In the genomic region with DNA sequence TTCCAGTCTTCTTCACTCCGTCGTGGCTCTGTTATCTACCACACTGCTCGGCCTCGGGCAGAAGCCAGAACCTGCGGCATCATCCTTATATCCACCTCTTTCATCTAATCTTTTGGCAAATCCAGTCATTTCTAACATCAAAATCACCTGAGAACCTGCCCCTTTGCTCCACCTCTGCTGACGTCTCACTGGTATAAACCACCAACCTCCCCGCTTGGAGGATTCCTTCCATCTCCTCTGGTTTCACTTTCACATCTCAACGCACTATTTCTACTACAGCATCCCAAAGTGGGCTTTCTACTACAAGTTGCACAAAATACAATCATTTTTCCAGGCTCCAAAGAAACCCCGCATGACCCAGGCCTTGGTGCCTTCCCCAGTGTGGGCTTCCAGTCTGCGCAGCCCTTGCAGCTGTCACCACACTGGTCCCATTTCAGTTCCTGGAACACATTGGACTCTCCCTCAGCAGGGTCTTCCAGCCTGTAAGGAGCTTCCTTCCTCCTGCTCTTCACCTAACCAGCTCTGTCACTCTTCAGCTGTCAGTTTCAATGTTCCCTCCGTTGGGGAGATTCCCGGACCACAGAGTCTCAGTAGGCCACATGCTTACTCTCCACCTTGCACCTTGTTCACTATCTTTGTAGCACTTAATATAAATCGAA, we compare ENCODE assay signal across 11 cellular contexts.
A peak's percentile ranks its signal among the peaks of the same experiment; 100 is the strongest.
DNase-seq lines count a peak whose midpoint lies in the region; ATAC-seq and TF ChIP-seq lines count a peak whose summit lies in the region.
"Had no signal": no experiment of that assay in that cellular context is flagged by ENCODE, and none has a peak within 500 bp of the region (broad histone marks: within the 10 kb centered on the region; RNA-seq: fewer than 3 reads in every experiment).

No MANE protein-coding gene starts in this region.

- H2AK5ac ChIP-seq in trophoblast cell (ENCODE audit: low read length), result no peak overlapping the region

- H3K4me1 ChIP-seq in spleen (peaks cover 0 to 76% (median 22%) of the 10 kb centered on the region in 6 donors), trophoblast cell (ENCODE audit: control insufficient read depth in 1 of 2, insufficient read depth in 2 of 2, low read length in 2 of 2) (peaks cover 0 to 4% of the 10 kb centered on the region in 2 experiments)
- H3K4me1 ChIP-seq: right lobe of liver had no signal

- no peak overlapping the region for H3K14ac ChIP-seq in trophoblast cell (ENCODE audit: low read length)

- H3K79me2 ChIP-seq in trophoblast cell (ENCODE audit: control insufficient read depth, insufficient read depth, low read length, poor library complexity), result no peaks in the 10 kb centered on the region

- H3K4me2 ChIP-seq in trophoblast cell (ENCODE audit: low read length), result no peak overlapping the region

- H3K27me3 ChIP-seq in spleen (replicated peaks in 1 of 7) (no peaks in the 10 kb centered on the region), trophoblast cell (ENCODE audit: insufficient read depth, low read length) (no peaks in the 10 kb centered on the region)
- H3K27me3 ChIP-seq: right lobe of liver had no signal

- H3K4me1 Mint-ChIP-seq in activated naive CD4-positive, alpha-beta T cell treated with anti-CD3 and anti-CD28 coated beads, Interleukin-2, amount 10 ng/mL, durations not matched to agents 7 days and 5 days, result peaks cover 47% of the 10 kb centered on the region

- ATAC-seq in GM18909 (IDR thresholded peaks at IDR 0.05; ENCODE audit: poor library complexity, unreplicated experiment) (peak; percentile 53), sciatic nerve (no peak)

- H3K36me3 Mint-ChIP-seq in activated naive CD4-positive, alpha-beta T cell treated with anti-CD3 and anti-CD28 coated beads, Interleukin-2, amount 10 ng/mL, durations not matched to agents 7 days and 5 days, result peaks cover 39% of the 10 kb centered on the region

- H3K4me3 ChIP-seq in WI38 (ENCODE audit: low read depth, low read length) (peak overlapping the region; percentile 41), spleen (peak overlapping the region in 1 of 8 donors; percentile 40), trophoblast cell (ENCODE audit: low read depth, low read length) (no peak overlapping the region)
- H3K4me3 ChIP-seq: right lobe of liver had no signal

- TF ChIP-seq POLR2A in spleen (IDR thresholded peaks at IDR 0.05), result no peak

- no peak overlapping the region for H2BK12ac ChIP-seq in trophoblast cell (ENCODE audit: low read length)

- peaks cover 0 to 20% (median 0%) of the 10 kb centered on the region in 6 donors for H3K36me3 ChIP-seq in spleen
- no peaks in the 10 kb centered on the region for H3K36me3 ChIP-seq in trophoblast cell (ENCODE audit: control insufficient read depth in 1 of 2, insufficient read depth in 2 of 2, low read length in 2 of 2)
- H3K36me3 ChIP-seq: right lobe of liver had no signal

- H4K8ac ChIP-seq in trophoblast cell (ENCODE audit: low read depth, low read length), result no peak overlapping the region

- no peak overlapping the region for H3K9ac ChIP-seq in trophoblast cell (ENCODE audit: low read length)

- no peak overlapping the region for H4K91ac ChIP-seq in trophoblast cell (ENCODE audit: low read depth, low read length)

- H3K4me3 Mint-ChIP-seq in activated naive CD4-positive, alpha-beta T cell treated with anti-CD3 and anti-CD28 coated beads, Interleukin-2, amount 10 ng/mL, durations not matched to agents 7 days and 5 days, result no peak overlapping the region

- H3K27ac ChIP-seq in spleen (peak overlapping the region in 7 of 8 donors; percentile 22 to 82 (median 51)), trophoblast cell (ENCODE audit: low read depth, low read length) (no peak overlapping the region)
- H3K27ac ChIP-seq: right lobe of liver had no signal

- no peak overlapping the region for H3K4ac ChIP-seq in trophoblast cell (ENCODE audit: low read depth, low read length)

- WGBS in spleen, 5 donors, result 66 to 71% (median 68%) methylated on average over 13 of the region's 13 CpGs
- WGBS in trophoblast cell (ENCODE audit: extremely low coverage, insufficient coverage, insufficient read length), result no CpG with 5 or more reads among the region's 13 CpGs

- no peak overlapping the region for H3K18ac ChIP-seq in trophoblast cell (ENCODE audit: low read length)

- peak; percentile 83 for DNase-seq in activated naive CD4-positive, alpha-beta T cell treated with anti-CD3 and anti-CD28 coated beads, Interleukin-2, amount 10 ng/mL, durations not matched to agents 7 days and 5 days
- no peak for DNase-seq in spleen
- no peak for DNase-seq in trophoblast cell
- no peak for DNase-seq in NCI-H1417 treated with DMSO at 0.1 percent for 48 hours (lab: John Stamatoyannopoulos, UW)
- DNase-seq in epidermal melanocyte (ENCODE audit: insufficient read length, low spot score), result no peak
- no peak for DNase-seq in sciatic nerve (ENCODE audit: low spot score)
- DNase-seq: DMS 273 treated with DMSO at 0.1 percent for 48 hours, NCI-H526 treated with DMSO at 0.1 percent for 48 hours, right lobe of liver had no signal

- TF ChIP-seq CTCF in WI38 (IDR thresholded peaks at IDR 0.05; ENCODE audit: low read depth, low read length), result no peak
- no peak for TF ChIP-seq CTCF in spleen (IDR thresholded peaks at IDR 0.05 in 8 of 11, conservative IDR thresholded peaks at IDR 0.05 in 3 of 11)

- H3K27ac Mint-ChIP-seq in activated naive CD4-positive, alpha-beta T cell treated with anti-CD3 and anti-CD28 coated beads, Interleukin-2, amount 10 ng/mL, durations not matched to agents 7 days and 5 days, result no peak overlapping the region

- H2BK120ac ChIP-seq in trophoblast cell (ENCODE audit: insufficient read depth, low read length, poor library complexity), result no peak overlapping the region

- H2AFZ ChIP-seq in trophoblast cell (ENCODE audit: insufficient read depth, low read length, poor library complexity), result no peak overlapping the region

- H3K27me3 Mint-ChIP-seq in activated naive CD4-positive, alpha-beta T cell treated with anti-CD3 and anti-CD28 coated beads, Interleukin-2, amount 10 ng/mL, durations not matched to agents 7 days and 5 days, result no peaks in the 10 kb centered on the region

- H3K9me3 ChIP-seq in spleen, result no peaks in the 10 kb centered on the region
- no peaks in the 10 kb centered on the region for H3K9me3 ChIP-seq in trophoblast cell (ENCODE audit: insufficient read depth, low read depth, low read length)
- H3K9me3 ChIP-seq: right lobe of liver had no signal

- no peak overlapping the region for H2BK5ac ChIP-seq in trophoblast cell (ENCODE audit: low read depth, low read length, poor library complexity)

- intact Hi-C loops in spleen (cut with DNase I; ENCODE audit: low total_unique reads) (no loop called here), sciatic nerve (cut with DNase I) (no loop called here)

- no peaks in the 10 kb centered on the region for H3K79me1 ChIP-seq in trophoblast cell (ENCODE audit: low read length)

- H3K9me3 Mint-ChIP-seq in activated naive CD4-positive, alpha-beta T cell treated with anti-CD3 and anti-CD28 coated beads, Interleukin-2, amount 10 ng/mL, durations not matched to agents 7 days and 5 days, result no peaks in the 10 kb centered on the region

- H3K23ac ChIP-seq in trophoblast cell (ENCODE audit: low read length), result no peak overlapping the region

- H4K12ac ChIP-seq in trophoblast cell (ENCODE audit: low read depth, low read length), result no peak overlapping the region

- CTCF ChIA-PET in activated naive CD4-positive, alpha-beta T cell treated with anti-CD3 and anti-CD28 coated beads, Interleukin-2, amount 10 ng/mL, durations not matched to agents 7 days and 5 days (lab: Charles Lee), result interaction anchor here (0.6 to 2.7 kb wide), 5 partner anchors 9 to 160 kb away, joined by 3 to 8 read pairs (median 3); no protein-coding TSS in a partner anchor
